Comparison of ENCODE assay signal across 10 cellular contexts in the genomic region with DNA sequence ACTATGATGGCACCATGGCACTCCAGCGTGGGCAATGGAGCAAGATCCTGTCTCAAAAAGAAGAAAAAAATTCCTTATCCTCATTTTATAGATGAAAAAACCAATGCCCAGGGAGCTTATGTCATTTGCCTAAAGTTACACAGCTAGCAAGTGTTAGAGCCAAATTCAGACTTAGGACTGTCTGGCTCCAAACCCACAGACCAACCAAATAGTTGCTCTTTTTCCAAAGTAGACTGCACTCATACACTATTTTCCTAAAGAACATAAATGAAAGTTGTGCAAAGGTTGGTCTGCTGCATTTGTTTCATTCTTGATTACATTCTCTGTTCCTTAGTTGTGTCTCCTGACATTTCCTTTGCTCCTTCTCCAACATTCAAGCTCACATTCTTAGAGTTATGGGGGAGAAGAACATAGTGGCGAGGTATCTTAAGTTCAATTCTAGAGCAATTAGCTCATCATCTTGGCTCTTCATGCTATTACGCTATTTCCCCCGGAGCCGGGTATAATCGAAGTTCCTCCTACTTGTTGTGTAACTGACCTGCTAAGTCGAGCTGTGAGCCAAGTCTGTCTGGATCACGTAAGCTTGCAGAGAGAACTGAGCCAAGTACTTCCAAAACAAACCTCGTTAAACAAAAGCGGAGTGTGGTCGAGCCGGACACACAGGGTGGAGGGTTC.
DNase-seq lines count a peak whose midpoint lies in the region; ATAC-seq lines count a peak whose summit lies in the region.
"Had no signal": no experiment of that assay in that cellular context is flagged by ENCODE, and none has a peak within 500 bp of the region (broad histone marks: within the 10 kb centered on the region; RNA-seq: fewer than 3 reads in every experiment).

No MANE protein-coding gene starts in this region.

- peaks cover 21% of the 10 kb centered on the region for H3K27me3 Mint-ChIP-seq in T-helper 17 cell

- no peaks in the 10 kb centered on the region for H3K4me1 Mint-ChIP-seq in T-helper 17 cell

- intact Hi-C loops in sciatic nerve (cut with DNase I), result no loop called here

- no peaks in the 10 kb centered on the region for H3K36me3 Mint-ChIP-seq in T-helper 17 cell (ENCODE audit: low read depth)

- H3K4me3 Mint-ChIP-seq in T-helper 17 cell, result no peak overlapping the region

- DNase-seq in EL (peak; percentile 67), T1000 (lab: John Stamatoyannopoulos, UW) (peak; percentile 25), globus pallidus (ENCODE audit: low spot score) (peak; percentile 8), sciatic nerve (ENCODE audit: low spot score) (peak; percentile 71), cortex of kidney (lab: John Stamatoyannopoulos, UW) (no peak), T-helper 17 cell (no peak)
- no peak for DNase-seq in activated CD8-positive, alpha-beta memory T cell treated with anti-CD3 and anti-CD28 coated beads for 24 hours
- DNase-seq: OCI-M1; stimulated activated naive CD4-positive, alpha-beta T cell had no signal

- H3K9me3 ChIP-seq in T-helper 17 cell (ENCODE audit: control insufficient read depth, low read length, poor library complexity, severe bottlenecking), result no peaks in the 10 kb centered on the region

- no peak overlapping the region for H3K27ac Mint-ChIP-seq in T-helper 17 cell

- ATAC-seq in sciatic nerve (peak; percentile 98), GM21825 (IDR thresholded peaks at IDR 0.05; ENCODE audit: unreplicated experiment) (no peak), T-helper 17 cell (no peak)

Comparison
In these comparisons a context has a peak if more than half of its experiments do, and no peak if none do; other contexts are left out.
1. DNase-seq: peak in EL (single experiment), T1000 (single experiment), globus pallidus (single experiment) and sciatic nerve (single experiment); none in cortex of kidney (single experiment), T-helper 17 cell (0 of 3) and activated CD8-positive, alpha-beta memory T cell treated with anti-CD3 and anti-CD28 coated beads for 24 hours (single experiment).